ENCODE assay signal across 14 cellular contexts in genomic region chr2:191355170-191355758, GRCh38.
"Had no signal": no experiment of that assay in that cellular context is flagged by ENCODE, and none has a peak within 500 bp of the region (broad histone marks: within the 10 kb centered on the region; RNA-seq: fewer than 3 reads in every experiment).

No MANE protein-coding gene starts in this region.

- DNase-seq: activated CD4-positive, alpha-beta T cell treated with anti-CD3 and anti-CD28 coated beads, Interleukin-2, amount 10 ng/mL, durations not matched to agents 24 days and 14 days; activated CD8-positive, alpha-beta T cell treated with anti-CD3 and anti-CD28 coated beads, Interleukin-2, amount 10 ng/mL, durations not matched to agents 7 days and 5 days; activated naive CD4-positive, alpha-beta T cell treated with anti-CD3 and anti-CD28 coated beads for 36 hours; activated T-cell treated with anti-CD3 and anti-CD28 coated beads, Interleukin-2, amount 50 U/mL, for 24 hours; effector CD4-positive, alpha-beta T cell; esophagus squamous epithelium; left cardiac atrium; nephron progenitor cell; stimulated activated CD4-positive, alpha-beta T cell treated with anti-CD3 and anti-CD28 coated beads, Interleukin-4, amount 100 ng/mL, for 1 hour; stomach had no signal

- H3K4me1 Mint-ChIP-seq: activated CD4-positive, alpha-beta T cell treated with anti-CD3 and anti-CD28 coated beads, Interleukin-2, amount 10 ng/mL, durations not matched to agents 24 days and 14 days; nephron progenitor cell had no signal

- H3K9me3 Mint-ChIP-seq: activated T-cell treated with anti-CD3 and anti-CD28 coated beads, Interleukin-2, amount 50 U/mL, for 24 hours had no signal

- H3K4me1 ChIP-seq: esophagus squamous epithelium had no signal

- H3K27ac ChIP-seq: ascending aorta, esophagus squamous epithelium, skin epidermis, stomach had no signal

- ATAC-seq: activated CD8-positive, alpha-beta T cell treated with anti-CD3 and anti-CD28 coated beads, Interleukin-2, amount 10 ng/mL, durations not matched to agents 7 days and 5 days; left cardiac atrium had no signal

- H3K27me3 ChIP-seq: ascending aorta, esophagus squamous epithelium, stomach had no signal

- H3K36me3 ChIP-seq: ascending aorta, esophagus squamous epithelium had no signal

- H3K9me3 ChIP-seq: ascending aorta, esophagus squamous epithelium, stomach had no signal

- H3K4me3 Mint-ChIP-seq: activated CD4-positive, alpha-beta T cell treated with anti-CD3 and anti-CD28 coated beads, Interleukin-2, amount 10 ng/mL, durations not matched to agents 24 days and 14 days; activated CD8-positive, alpha-beta T cell treated with anti-CD3 and anti-CD28 coated beads, Interleukin-2, amount 10 ng/mL, durations not matched to agents 7 days and 5 days; activated naive CD4-positive, alpha-beta T cell treated with anti-CD3 and anti-CD28 coated beads for 36 hours; activated T-cell treated with anti-CD3 and anti-CD28 coated beads, Interleukin-2, amount 50 U/mL, for 24 hours; nephron progenitor cell; T-helper 2 cell treated with Interferon-gamma antibody and Interleukin-4, amounts not matched to agents 5 μg/mL and 100 μg/mL, for 36 hours; type B pancreatic cell had no signal

- H3K27ac Mint-ChIP-seq: activated CD4-positive, alpha-beta T cell treated with anti-CD3 and anti-CD28 coated beads, Interleukin-2, amount 10 ng/mL, durations not matched to agents 24 days and 14 days; activated CD8-positive, alpha-beta T cell treated with anti-CD3 and anti-CD28 coated beads, Interleukin-2, amount 10 ng/mL, durations not matched to agents 7 days and 5 days; activated naive CD4-positive, alpha-beta T cell treated with anti-CD3 and anti-CD28 coated beads for 36 hours; activated T-cell treated with anti-CD3 and anti-CD28 coated beads, Interleukin-2, amount 50 U/mL, for 24 hours; nephron progenitor cell; T-helper 2 cell treated with Interferon-gamma antibody and Interleukin-4, amounts not matched to agents 5 μg/mL and 100 μg/mL, for 36 hours; type B pancreatic cell had no signal

- H3K27me3 Mint-ChIP-seq: activated CD4-positive, alpha-beta T cell treated with anti-CD3 and anti-CD28 coated beads, Interleukin-2, amount 10 ng/mL, durations not matched to agents 24 days and 14 days; activated T-cell treated with anti-CD3 and anti-CD28 coated beads, Interleukin-2, amount 50 U/mL, for 24 hours; type B pancreatic cell had no signal

- H3K4me3 ChIP-seq: ascending aorta, esophagus squamous epithelium, skin epidermis, stomach had no signal
